ENCODE assay signal across 1 cellular context in the genomic region with DNA sequence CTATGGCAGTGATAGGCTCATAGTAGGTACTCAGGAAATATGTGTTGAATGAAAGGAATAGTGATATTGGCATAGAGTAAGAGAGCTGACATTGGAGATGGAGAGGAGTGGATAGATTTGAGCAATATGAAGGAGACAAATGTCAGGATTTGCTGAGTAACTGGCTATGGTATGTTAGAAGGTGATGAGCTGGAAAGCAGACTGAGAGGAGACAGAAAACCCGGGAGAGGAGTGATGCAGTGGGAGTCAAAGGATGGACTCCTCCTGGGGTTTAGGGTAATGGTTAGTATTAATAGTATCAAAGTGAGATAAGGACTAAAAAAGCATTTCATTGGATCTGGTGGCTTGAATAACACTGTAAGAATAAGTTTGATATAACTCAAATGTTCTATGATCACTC.
TF ChIP-seq lines count a peak whose summit lies in the region.

No MANE protein-coding gene starts in this region.

TF ChIP-seq in SK-N-SH treated with all-trans-retinoic acid at 6 μM for 48 hours, 23 proteins besides CTCF, POLR2A, EP300 and RAD21 (continued from another document):
- TF ChIP-seq, protein P1, sequence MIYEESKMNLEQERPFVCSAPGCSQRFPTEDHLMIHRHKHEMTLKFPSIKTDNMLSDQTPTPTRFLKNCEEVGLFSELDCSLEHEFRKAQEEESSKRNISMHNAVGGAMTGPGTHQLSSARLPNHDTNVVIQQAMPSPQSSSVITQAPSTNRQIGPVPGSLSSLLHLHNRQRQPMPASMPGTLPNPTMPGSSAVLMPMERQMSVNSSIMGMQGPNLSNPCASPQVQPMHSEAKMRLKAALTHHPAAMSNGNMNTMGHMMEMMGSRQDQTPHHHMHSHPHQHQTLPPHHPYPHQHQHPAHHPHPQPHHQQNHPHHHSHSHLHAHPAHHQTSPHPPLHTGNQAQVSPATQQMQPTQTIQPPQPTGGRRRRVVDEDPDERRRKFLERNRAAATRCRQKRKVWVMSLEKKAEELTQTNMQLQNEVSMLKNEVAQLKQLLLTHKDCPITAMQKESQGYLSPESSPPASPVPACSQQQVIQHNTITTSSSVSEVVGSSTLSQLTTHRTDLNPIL (CRISPR knock-in tag; IDR thresholded peaks at IDR 0.05; ENCODE audit: low read depth) = no peak
- TF ChIP-seq ZNF8 (CRISPR knock-in tag; IDR thresholded peaks at IDR 0.05) (no peak), SNAI2 (CRISPR knock-in tag; IDR thresholded peaks at IDR 0.05) (no peak), ZFP30 (CRISPR knock-in tag; IDR thresholded peaks at IDR 0.05) (no peak), GLIS3 (CRISPR knock-in tag; IDR thresholded peaks at IDR 0.05) (no peak)
TF ChIP-seq in SK-N-SH treated with all-trans-retinoic acid at 6 μM for 48 hours: peak in this region for 0.
